In the genomic region with DNA sequence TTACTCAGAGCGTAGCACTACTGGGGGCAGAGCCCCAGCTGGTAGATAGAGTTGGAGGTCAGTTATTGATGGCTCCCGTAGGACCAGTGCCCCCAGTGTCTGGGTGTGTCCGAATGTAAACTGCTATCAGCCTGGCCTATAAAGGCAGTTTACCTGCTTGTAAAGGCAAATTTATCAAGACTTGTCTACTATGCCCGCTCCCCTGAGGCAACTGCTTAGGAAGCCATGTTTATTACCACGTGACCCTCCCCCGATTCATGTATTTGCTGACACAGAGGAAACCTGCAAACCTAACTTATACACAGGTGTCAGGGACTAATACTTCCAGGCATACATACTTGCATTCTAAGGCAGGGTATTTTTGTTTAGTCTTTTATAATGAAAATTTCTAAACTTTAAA, we compare ENCODE assay signal across 16 cellular contexts. TPM values are rescaled to one million over a fixed set of nuclear protein-coding genes. Genes with fewer than 3 reads are reported as not detected.
DNase-seq lines count a peak whose midpoint lies in the region; ATAC-seq and TF ChIP-seq lines count a peak whose summit lies in the region.
"Had no signal": no experiment of that assay in that cellular context is flagged by ENCODE, and none has a peak within 500 bp of the region (broad histone marks: within the 10 kb centered on the region; RNA-seq: fewer than 3 reads in every experiment).

No MANE protein-coding gene starts in this region.

- no peaks in the 10 kb centered on the region for H3K9me3 Mint-ChIP-seq in progenitor cell of endocrine pancreas (ENCODE audit: low read depth)
- H3K9me3 Mint-ChIP-seq: activated naive CD8-positive, alpha-beta T cell treated with anti-CD3 and anti-CD28 coated beads, Interleukin-2, amount 10 ng/mL, durations not matched to agents 7 days and 5 days; activated T-cell treated with anti-CD3 and anti-CD28 coated beads, Interleukin-2, amount 50 U/mL, for 4 hours; effector memory CD8-positive, alpha-beta T cell had no signal

- peak overlapping the region; percentile 20 for H3K27ac Mint-ChIP-seq in progenitor cell of endocrine pancreas
- H3K27ac Mint-ChIP-seq: activated naive CD8-positive, alpha-beta T cell treated with anti-CD3 and anti-CD28 coated beads, Interleukin-2, amount 10 ng/mL, durations not matched to agents 7 days and 5 days; effector memory CD8-positive, alpha-beta T cell had no signal

- peak; percentile 21 for DNase-seq in NCI-H1436 (lab: John Stamatoyannopoulos, UW)
- DNase-seq in NCI-H1436 treated with DMSO at 0.1 percent for 48 hours (lab: John Stamatoyannopoulos, UW), result no peak
- DNase-seq in progenitor cell of endocrine pancreas (ENCODE audit: low spot score, unreplicated experiment), result no peak
- DNase-seq: 8988T; activated CD4-positive, alpha-beta T cell treated with anti-CD3 and anti-CD28 coated beads, Interleukin-2, amount 50 U/mL, for 1 hour; activated naive CD8-positive, alpha-beta T cell treated with anti-CD3 and anti-CD28 coated beads, Interleukin-2, amount 10 ng/mL, durations not matched to agents 7 days and 5 days; activated T-cell treated with anti-CD3 and anti-CD28 coated beads, Interleukin-2, amount 50 U/mL, for 4 hours; effector memory CD8-positive, alpha-beta T cell; GOT3; left cardiac atrium; pancreas; stimulated activated naive CD8-positive, alpha-beta T cell treated with anti-CD3 and anti-CD28 coated beads, Interleukin-15, Interleukin-2, amounts not matched to agents 100 U/mL and 50 U/mL, for 24 hours had no signal

- no peak overlapping the region for H3K4me3 Mint-ChIP-seq in progenitor cell of endocrine pancreas (ENCODE audit: low read depth)
- H3K4me3 Mint-ChIP-seq: activated naive CD8-positive, alpha-beta T cell treated with anti-CD3 and anti-CD28 coated beads, Interleukin-2, amount 10 ng/mL, durations not matched to agents 7 days and 5 days; activated T-cell treated with anti-CD3 and anti-CD28 coated beads, Interleukin-2, amount 50 U/mL, for 4 hours; effector memory CD8-positive, alpha-beta T cell had no signal

- H3K4me1 Mint-ChIP-seq in progenitor cell of endocrine pancreas (ENCODE audit: low read depth), result peaks cover 9% of the 10 kb centered on the region
- H3K4me1 Mint-ChIP-seq: activated naive CD8-positive, alpha-beta T cell treated with anti-CD3 and anti-CD28 coated beads, Interleukin-2, amount 10 ng/mL, durations not matched to agents 7 days and 5 days had no signal

- no peak for ATAC-seq in HG03135 (IDR thresholded peaks at IDR 0.05; ENCODE audit: unreplicated experiment)
- ATAC-seq: activated T-cell treated with anti-CD3 and anti-CD28 coated beads, Interleukin-2, amount 50 U/mL, for 4 hours; effector memory CD8-positive, alpha-beta T cell; left cardiac atrium; stimulated activated naive CD8-positive, alpha-beta T cell treated with anti-CD3 and anti-CD28 coated beads, Interleukin-15, Interleukin-2, amounts not matched to agents 100 U/mL and 50 U/mL, for 24 hours had no signal

- H3K36me3 Mint-ChIP-seq in progenitor cell of endocrine pancreas (ENCODE audit: insufficient read depth), result peaks cover 8% of the 10 kb centered on the region
- H3K36me3 Mint-ChIP-seq: activated naive CD8-positive, alpha-beta T cell treated with anti-CD3 and anti-CD28 coated beads, Interleukin-2, amount 10 ng/mL, durations not matched to agents 7 days and 5 days had no signal

- TF ChIP-seq CTCF in progenitor cell of endocrine pancreas (IDR thresholded peaks at IDR 0.05; ENCODE audit: unreplicated experiment), result no peak

- no peaks in the 10 kb centered on the region for H3K27me3 Mint-ChIP-seq in progenitor cell of endocrine pancreas

RNA-seq across cellular contexts. Expression of gene PPP1R14D, which starts 0.6 kb away (rescaled TPM):
- total RNA-seq in progenitor cell of endocrine pancreas, result 0.81 and 1.5 TPM in 2 replicates
- total RNA-seq: activated naive CD8-positive, alpha-beta T cell treated with anti-CD3 and anti-CD28 coated beads, Interleukin-2, amount 10 ng/mL, durations not matched to agents 7 days and 5 days; activated T-cell treated with anti-CD3 and anti-CD28 coated beads, Interleukin-2, amount 50 U/mL, for 4 hours; bronchial epithelial cell; Daoy; left cardiac atrium; urinary bladder had no signal

RNA-seq across cellular contexts. Expression of gene SPINT1, which starts 14.7 kb away (rescaled TPM):
- total RNA-seq in progenitor cell of endocrine pancreas, result 213 and 217 TPM in 2 replicates

RNA-seq across cellular contexts. Expression of gene DNAJC17, which starts 21.9 kb away (rescaled TPM):
- 41.0 and 43.1 TPM in 2 replicates for total RNA-seq in progenitor cell of endocrine pancreas

RNA-seq across cellular contexts. Expression of gene ZFYVE19, which starts 22.3 kb away (rescaled TPM):
- 25.2 and 28.1 TPM in 2 replicates for total RNA-seq in progenitor cell of endocrine pancreas

RNA-seq across cellular contexts. Expression of gene RHOV, which starts 44.9 kb away (rescaled TPM):
- total RNA-seq in progenitor cell of endocrine pancreas, result 4.4 and 5.1 TPM in 2 replicates
- total RNA-seq: activated naive CD8-positive, alpha-beta T cell treated with anti-CD3 and anti-CD28 coated beads, Interleukin-2, amount 10 ng/mL, durations not matched to agents 7 days and 5 days; left cardiac atrium had no signal
